Comparison of ENCODE assay signal across 14 cellular contexts in genomic region chr19:5935473-5936307, GRCh38. TPM values are rescaled to one million over a fixed set of nuclear protein-coding genes. Genes with fewer than 3 reads are reported as not detected.
DNase-seq lines count a peak whose midpoint lies in the region; ATAC-seq and TF ChIP-seq lines count a peak whose summit lies in the region.
"Had no signal": no experiment of that assay in that cellular context is flagged by ENCODE, and none has a peak within 500 bp of the region (broad histone marks: within the 10 kb centered on the region; RNA-seq: fewer than 3 reads in every experiment).

No MANE protein-coding gene starts in this region.

- no peak overlapping the region for H3K4me3 ChIP-seq in gastrocnemius medialis
- H3K4me3 ChIP-seq in H7 (ENCODE audit: insufficient read depth, low read depth, low read length): no peak overlapping the region

- H3K4me3 Mint-ChIP-seq in WTC11 (no peak overlapping the region), CD14-positive monocyte (no peak overlapping the region)
- H3K4me3 Mint-ChIP-seq: activated T-cell treated with anti-CD3 and anti-CD28 coated beads, Interleukin-2, amount 50 U/mL, for 4 hours; CD4-positive, alpha-beta T cell had no signal

- TF ChIP-seq CTCF in WTC11 (IDR thresholded peaks at IDR 0.05): no peak
- TF ChIP-seq CTCF in gastrocnemius medialis (IDR thresholded peaks at IDR 0.05 in 4 of 5, conservative IDR thresholded peaks at IDR 0.05 in 1 of 5): no peak
- no peak for TF ChIP-seq CTCF in CD14-positive monocyte (IDR thresholded peaks at IDR 0.05)

- in situ Hi-C loops in gastrocnemius medialis (cut with MboI; ENCODE audit: low sequenced_read_pairs in 4 of 4): no loop called here

- peak overlapping the region; percentile 60 for H3K27ac Mint-ChIP-seq in WTC11
- peak overlapping the region in 3 of 7 donors; percentile 25 to 65 (median 56) for H3K27ac Mint-ChIP-seq in CD14-positive monocyte
- H3K27ac Mint-ChIP-seq: CD4-positive, alpha-beta T cell had no signal

- H3K27me3 ChIP-seq in gastrocnemius medialis (no peaks in the 10 kb centered on the region), H7 (ENCODE audit: control insufficient read depth, insufficient read depth, low read length) (no peaks in the 10 kb centered on the region)
- H3K27me3 ChIP-seq: brain microvascular endothelial cell had no signal

- peaks cover 14 to 17% of the 10 kb centered on the region in 2 donors for H3K4me1 ChIP-seq in gastrocnemius medialis

- H3K36me3 Mint-ChIP-seq in WTC11 (peaks cover 25% of the 10 kb centered on the region), CD14-positive monocyte (peaks cover 72 to 95% of the 10 kb centered on the region in 2 donors)

- TF ChIP-seq POLR2A in gastrocnemius medialis (IDR thresholded peaks at IDR 0.05): no peak

- H3K36me3 ChIP-seq in gastrocnemius medialis (peaks cover 0 to 26% of the 10 kb centered on the region in 2 donors), H7 (replicated peaks; ENCODE audit: control insufficient read depth, insufficient read depth, low read length) (peaks cover 22% of the 10 kb centered on the region)

- H3K4me1 Mint-ChIP-seq in WTC11 (peaks cover 4% of the 10 kb centered on the region; the same call in 1 of the 2 replicates), CD14-positive monocyte (no peaks in the 10 kb centered on the region)

- POLR2A ChIA-PET in WTC11 (lab: Charles Lee): no interaction called here

- H3K9me3 Mint-ChIP-seq in WTC11 (no peaks in the 10 kb centered on the region), CD14-positive monocyte (no peaks in the 10 kb centered on the region)
- H3K9me3 Mint-ChIP-seq: activated T-cell treated with anti-CD3 and anti-CD28 coated beads, Interleukin-2, amount 50 U/mL, for 4 hours; CD4-positive, alpha-beta T cell had no signal

- intact Hi-C loops in left cardiac atrium (cut with DNase I): no loop called here
- intact Hi-C loops in gastrocnemius medialis (cut with DNase I; ENCODE audit: low total_unique reads): no loop called here
- intact Hi-C loops in CD14-positive monocyte (cut with micrococcal nuclease): no loop called here

- H3K9me3 ChIP-seq in gastrocnemius medialis: no peaks in the 10 kb centered on the region

- ATAC-seq in WTC11 (no peak), left cardiac atrium (peak; percentile 21 to 47), gastrocnemius medialis (no peak)
- ATAC-seq: activated T-cell treated with anti-CD3 and anti-CD28 coated beads, Interleukin-2, amount 50 U/mL, for 4 hours had no signal

- DNase-seq in ELR (ENCODE audit: low read depth) (peak; percentile 19), WTC11 (ENCODE audit: low spot score) (no peak), left cardiac atrium (no peak), gastrocnemius medialis (no peak), globus pallidus (ENCODE audit: low spot score) (no peak), iPS-NIHi7 (ENCODE audit: extremely low spot score) (no peak), CD14-positive monocyte (ENCODE audit: low spot score) (no peak), H7 (no peak)
- DNase-seq: activated T-cell treated with anti-CD3 and anti-CD28 coated beads, Interleukin-2, amount 50 U/mL, for 4 hours; CD4-positive, alpha-beta T cell; NCI-H1105 treated with DMSO at 0.1 percent for 48 hours; NCI-H774; SHP77 had no signal

- CTCF ChIA-PET in WTC11 (lab: Charles Lee): interaction anchor here (0.9 to 2.6 kb wide), 5 partner anchors 11 to 132 kb away, joined by 3 to 12 read pairs (median 7); no protein-coding TSS in a partner anchor

- peak overlapping the region in 3 of 4 donors; percentile 43 to 54 (median 48) for H3K27ac ChIP-seq in gastrocnemius medialis
- H3K27ac ChIP-seq: brain microvascular endothelial cell had no signal

- H3K27me3 Mint-ChIP-seq in WTC11 (ENCODE audit: low read depth): no peaks in the 10 kb centered on the region
- H3K27me3 Mint-ChIP-seq in CD14-positive monocyte (ENCODE audit: low read depth in 3 of 3): peaks cover 0 to 2% (median 0%) of the 10 kb centered on the region in 3 donors
- H3K27me3 Mint-ChIP-seq: CD4-positive, alpha-beta T cell had no signal

TF ChIP-seq in WTC11, 78 proteins besides CTCF, POLR2A, EP300 and RAD21:
- TF ChIP-seq TP53 (CRISPR knock-in tag; IDR thresholded peaks at IDR 0.05): no peak
- TF ChIP-seq RELA (CRISPR knock-in tag; IDR thresholded peaks at IDR 0.05; ENCODE audit: borderline replicate concordance): no peak
- no peak for TF ChIP-seq MLX (CRISPR knock-in tag; IDR thresholded peaks at IDR 0.05)
- no peak for TF ChIP-seq ZNF532 (CRISPR knock-in tag; IDR thresholded peaks at IDR 0.05; ENCODE audit: borderline replicate concordance)
- TF ChIP-seq ELF4 (CRISPR knock-in tag; IDR thresholded peaks at IDR 0.05; ENCODE audit: low read depth): no peak
- TF ChIP-seq ZNF121 (CRISPR knock-in tag; IDR thresholded peaks at IDR 0.05): no peak
- TF ChIP-seq NFATC4 (CRISPR knock-in tag; IDR thresholded peaks at IDR 0.05): no peak
- no peak for TF ChIP-seq NFYB (CRISPR knock-in tag; conservative IDR thresholded peaks at IDR 0.05; ENCODE audit: low read depth)
- no peak for TF ChIP-seq ETV6 (CRISPR knock-in tag; IDR thresholded peaks at IDR 0.05)
TF ChIP-seq in WTC11: peak in this region for 0.

RNA-seq across cellular contexts. Expression of gene CAPS, which starts 21.6 kb away (rescaled TPM):
- 4.6 to 5.8 TPM (median 5.3 TPM) in 3 replicates for total RNA-seq in WTC11 (2021)
- 1 to 10 TPM; 6.6 to 6.9 TPM for total RNA-seq in left cardiac atrium
- total RNA-seq in gastrocnemius medialis: 1 to 10 TPM; 1.2 to 2.4 (median 2.0) TPM
- under 1 TPM; 0.34 to 0.72 TPM for polyA plus RNA-seq in CD14-positive monocyte
- 2.2 and 2.7 TPM in 2 replicates for total RNA-seq in H7 (2014; rRNA removed; shearing (Covaris generic))

RNA-seq across cellular contexts. Expression of gene VMAC, which starts 31.0 kb away (rescaled TPM):
- total RNA-seq in WTC11 (2021): 2.5 to 3.3 TPM (median 3.3 TPM) in 3 replicates
- 1 to 10 TPM; 1.9 to 3.3 TPM for total RNA-seq in left cardiac atrium
- total RNA-seq in gastrocnemius medialis: 1 to 10 TPM in 3 of 4 donors, under 1 TPM in 1; 0.46 to 3.0 (median 2.1) TPM
- polyA plus RNA-seq in CD14-positive monocyte: 1 to 10 TPM; 3.1 to 4.3 TPM
- total RNA-seq in H7 (2014; rRNA removed; shearing (Covaris generic)): 2.1 and 3.5 TPM in 2 replicates

RNA-seq across cellular contexts. Expression of gene NDUFA11, which starts 32.1 kb away (rescaled TPM):
- total RNA-seq in WTC11 (2021) (260 to 261 TPM (median 260 TPM) in 3 replicates), left cardiac atrium (100 to 1,000 TPM; 503 to 537 TPM), gastrocnemius medialis (100 to 1,000 TPM; 190 to 349 (median 221) TPM)
- 100 to 1,000 TPM; 396 to 552 TPM for polyA plus RNA-seq in CD14-positive monocyte
- 181 and 244 TPM in 2 replicates for total RNA-seq in H7 (2014; rRNA removed; shearing (Covaris generic))

RNA-seq across cellular contexts. Expression of gene RANBP3, which starts 42.2 kb away (rescaled TPM):
- 74.5 to 76.3 TPM (median 75.6 TPM) in 3 replicates for total RNA-seq in WTC11 (2021)
- 10 to 100 TPM; 44.7 to 52.7 TPM for total RNA-seq in left cardiac atrium
- 10 to 100 TPM; 37.4 to 74.3 (median 61.3) TPM for total RNA-seq in gastrocnemius medialis
- 1 to 10 TPM; 4.5 to 8.1 TPM for polyA plus RNA-seq in CD14-positive monocyte
- 73.7 and 79.7 TPM in 2 replicates for total RNA-seq in H7 (2014; rRNA removed; shearing (Covaris generic))

Comparison
In these comparisons a context has a peak if more than half of its experiments do, and no peak if none do; other contexts are left out.
1. ATAC-seq: peak in left cardiac atrium (2 of 2); none in WTC11 (single experiment) and gastrocnemius medialis (0 of 2).